Comparison of ENCODE assay signal across 11 cellular contexts in genomic region chr9:121198512-121199042, GRCh38. TPM values are rescaled to one million over a fixed set of nuclear protein-coding genes. Genes with fewer than 3 reads are reported as not detected.
DNase-seq lines count a peak whose midpoint lies in the region; ATAC-seq and TF ChIP-seq lines count a peak whose summit lies in the region.
"Had no signal": no experiment of that assay in that cellular context is flagged by ENCODE, and none has a peak within 500 bp of the region (broad histone marks: within the 10 kb centered on the region; RNA-seq: fewer than 3 reads in every experiment).

No MANE protein-coding gene starts in this region.

- H3K27me3 Mint-ChIP-seq in HFFc6 (ENCODE audit: insufficient read depth) = no peaks in the 10 kb centered on the region
- peaks cover 0 to 3% (median 0%) of the 10 kb centered on the region in 5 donors for H3K27me3 Mint-ChIP-seq in naive thymus-derived CD4-positive, alpha-beta T cell

- TF ChIP-seq CTCF in BE2C (IDR thresholded peaks at IDR 0.05; ENCODE audit: low read depth, low read length) (no peak), HFFc6 (IDR thresholded peaks at IDR 0.05) (no peak), mammary epithelial cell (conservative IDR thresholded peaks at IDR 0.05 in 1 of 2, IDR thresholded peaks at IDR 0.05 in 1 of 2; ENCODE audit: extremely low read depth in 1 of 2, insufficient read depth in 1 of 2, low read depth in 1 of 2, low read length in 2 of 2) (no peak)

- peaks cover 79% of the 10 kb centered on the region for H3K4me1 Mint-ChIP-seq in HFFc6 (ENCODE audit: low read depth)
- peaks cover 58 to 80% (median 75%) of the 10 kb centered on the region in 7 donors for H3K4me1 Mint-ChIP-seq in naive thymus-derived CD4-positive, alpha-beta T cell

- intact Hi-C loops in mammary epithelial cell (cut with micrococcal nuclease) = loop anchor here (10.0 kb wide), 1 partner anchor 214 kb away; no protein-coding TSS in a partner anchor
- intact Hi-C loops in naive thymus-derived CD4-positive, alpha-beta T cell (cut with micrococcal nuclease) = no loop called here

- in situ Hi-C loops in mammary epithelial cell (cut with MboI; ENCODE audit: low sequenced_read_pairs in 2 of 2) = no loop called here

- dilution Hi-C loops in mammary epithelial cell (cut with HindIII; ENCODE audit: low sequenced_read_pairs) = no loop called here

- H3K9me3 ChIP-seq in BE2C (no peaks in the 10 kb centered on the region), mammary epithelial cell (replicated peaks; ENCODE audit: insufficient read depth, low read length) (no peaks in the 10 kb centered on the region)
- H3K9me3 ChIP-seq in naive thymus-derived CD4-positive, alpha-beta T cell (ENCODE audit: control insufficient read depth in 2 of 3, low read length in 3 of 3) = no peaks in the 10 kb centered on the region

- CTCF ChIA-PET in mammary epithelial cell (lab: Charles Lee; ENCODE audit: low non-redundant PET) = no interaction called here
- CTCF ChIA-PET in naive thymus-derived CD4-positive, alpha-beta T cell (lab: Charles Lee) = interaction anchor here (0.8 to 1.0 kb wide), 4 partner anchors 10 to 123 kb away, joined by 3 read pairs; no protein-coding TSS in a partner anchor

- peaks cover 6% of the 10 kb centered on the region; the same call in 1 of the 2 replicates for H3K36me3 Mint-ChIP-seq in HFFc6 (ENCODE audit: low read depth)
- peaks cover 0 to 5% (median 0%) of the 10 kb centered on the region in 5 donors for H3K36me3 Mint-ChIP-seq in naive thymus-derived CD4-positive, alpha-beta T cell

- no peaks in the 10 kb centered on the region for H3K9me3 Mint-ChIP-seq in HFFc6
- peaks cover 0 to 5% (median 0%) of the 10 kb centered on the region in 11 donors for H3K9me3 Mint-ChIP-seq in naive thymus-derived CD4-positive, alpha-beta T cell
- H3K9me3 Mint-ChIP-seq: activated naive CD4-positive, alpha-beta T cell treated with anti-CD3 and anti-CD28 coated beads, Interleukin-2, amount 50 U/mL, for 72 hours; GM23338 had no signal

- peak overlapping the region; percentile 95 for H3K4me2 ChIP-seq in mammary epithelial cell (ENCODE audit: insufficient read depth, low read depth, low read length)
- H3K4me2 ChIP-seq: GM23338 had no signal

- ATAC-seq in naive thymus-derived CD4-positive, alpha-beta T cell = no peak
- ATAC-seq: activated naive CD4-positive, alpha-beta T cell treated with anti-CD3 and anti-CD28 coated beads, Interleukin-2, amount 50 U/mL, for 72 hours; GM23338 had no signal

- H3K27me3 ChIP-seq in BE2C (no peaks in the 10 kb centered on the region), mammary epithelial cell (ENCODE audit: insufficient read depth, low read length) (no peaks in the 10 kb centered on the region)
- no peaks in the 10 kb centered on the region for H3K27me3 ChIP-seq in naive thymus-derived CD4-positive, alpha-beta T cell (ENCODE audit: control insufficient read depth in 2 of 2, insufficient read depth in 2 of 2, low read length in 2 of 2)

- H3K4me1 ChIP-seq in BE2C (peaks cover 7% of the 10 kb centered on the region), mammary epithelial cell (ENCODE audit: insufficient read depth, low read length) (peaks cover 47% of the 10 kb centered on the region)
- peaks cover 50 to 52% of the 10 kb centered on the region in 2 donors for H3K4me1 ChIP-seq in naive thymus-derived CD4-positive, alpha-beta T cell (ENCODE audit: control insufficient read depth in 2 of 2, insufficient read depth in 2 of 2, low read length in 2 of 2)

- no TSS peak for BruUV-seq in mammary epithelial cell (replicated peaks; lab: Mats Ljungman, UMichigan)

- DNase-seq in BE2C = no peak
- no peak for DNase-seq in HFFc6
- no peak for DNase-seq in mammary epithelial cell
- DNase-seq in naive thymus-derived CD4-positive, alpha-beta T cell = no peak
- no peak for DNase-seq in OCI-M1 (lab: John Stamatoyannopoulos, UW)
- DNase-seq in germinal center (ENCODE audit: low spot score) = no peak
- DNase-seq in NCI-H2107 treated with DMSO at 0.1 percent for 48 hours (lab: John Stamatoyannopoulos, UW; ENCODE audit: unreplicated experiment) = no peak
- no peak for DNase-seq in glomerular visceral epithelial cell (ENCODE audit: extremely low spot score)
- DNase-seq: NK-92 treated with Interleukin-12 subunit alpha and Interleukin-12 subunit beta, amount 100 ng/mL, for 24 hours had no signal

- peak overlapping the region; percentile 31 for H3K9ac ChIP-seq in mammary epithelial cell (ENCODE audit: insufficient read depth, low read length)

- 60% methylated on average over 4 of the region's 4 CpGs for WGBS in mammary epithelial cell (ENCODE audit: low coverage, missing lambda C conversion rate)

- peaks cover 90% of the 10 kb centered on the region for H3K79me2 ChIP-seq in mammary epithelial cell (ENCODE audit: insufficient read depth, low read length)

- H3K27ac Mint-ChIP-seq in HFFc6 = peak overlapping the region; percentile 9; the same call in 1 of the 2 replicates
- peak overlapping the region in 6 of 9 donors; percentile 30 to 95 (median 69) for H3K27ac Mint-ChIP-seq in naive thymus-derived CD4-positive, alpha-beta T cell
- H3K27ac Mint-ChIP-seq: GM23338 had no signal

- H4K20me1 ChIP-seq in mammary epithelial cell (ENCODE audit: insufficient read depth, low read length) = peaks cover 11% of the 10 kb centered on the region

- peak overlapping the region; percentile 94 for H3K4me3 Mint-ChIP-seq in HFFc6
- H3K4me3 Mint-ChIP-seq in naive thymus-derived CD4-positive, alpha-beta T cell = peak overlapping the region; percentile 16 to 96 (median 91)
- H3K4me3 Mint-ChIP-seq: GM23338 had no signal

- H3K27ac ChIP-seq in mammary epithelial cell (ENCODE audit: insufficient read depth, low read depth, low read length) = peak overlapping the region; percentile 17
- H3K27ac ChIP-seq in naive thymus-derived CD4-positive, alpha-beta T cell (ENCODE audit: low read depth, low read length) = peak overlapping the region; percentile 92

- POLR2A ChIA-PET in naive thymus-derived CD4-positive, alpha-beta T cell (lab: Charles Lee) = interaction anchor here (0.5 to 5.0 kb wide), 3 partner anchors 12 to 1694 kb away, joined by 3 to 45 read pairs (median 13); no protein-coding TSS in a partner anchor

- no peak overlapping the region for H2AFZ ChIP-seq in mammary epithelial cell (ENCODE audit: low read depth, low read length)
- H2AFZ ChIP-seq: GM23338 had no signal

- H3K4me3 ChIP-seq in BE2C (ENCODE audit: low read depth, low read length) (peak overlapping the region; percentile 86), mammary epithelial cell (replicated peaks in 1 of 3; ENCODE audit: insufficient read depth in 1 of 3, low read depth in 2 of 3, low read length in 3 of 3) (peak overlapping the region; percentile 9 to 85 (median 69))
- no peak overlapping the region for H3K4me3 ChIP-seq in naive thymus-derived CD4-positive, alpha-beta T cell (ENCODE audit: low read length)
- H3K4me3 ChIP-seq: GM23338 had no signal

- H3K36me3 ChIP-seq in BE2C = peaks cover 5% of the 10 kb centered on the region; the same call in 1 of the 2 replicates
- no peaks in the 10 kb centered on the region for H3K36me3 ChIP-seq in mammary epithelial cell (ENCODE audit: insufficient read depth, low read length)
- peaks cover 0 to 4% (median 0%) of the 10 kb centered on the region in 3 experiments for H3K36me3 ChIP-seq in naive thymus-derived CD4-positive, alpha-beta T cell (ENCODE audit: control insufficient read depth in 2 of 3, insufficient read depth in 3 of 3, low read length in 3 of 3)

RNA-seq across cellular contexts. Expression of gene RAB14, which starts 3.1 kb away (rescaled TPM):
- 56.2 TPM for polyA plus RNA-seq in BE2C (2012; ENCODE audit: insufficient read depth, insufficient read length, low read depth)
- 10 to 100 TPM; 80.3 to 91.4 (median 85.8) TPM for total RNA-seq in HFFc6 (2021; fragmentation: NEBNext Ultra II Directional; extraction: Animal tissue kit (Norgen Biotek cat#: 25700))
- 10 to 100 TPM; 27.5 to 74.6 TPM for total RNA-seq in mammary epithelial cell
- 24.7 TPM for polyA plus RNA-seq in mammary epithelial cell
- 33.8 TPM for polyA minus RNA-seq in mammary epithelial cell
- total RNA-seq in naive thymus-derived CD4-positive, alpha-beta T cell = 10 to 100 TPM; 43.9 to 66.5 (median 60.7) TPM
- 10 to 100 TPM; 30.5 to 38.7 TPM for polyA plus RNA-seq in naive thymus-derived CD4-positive, alpha-beta T cell
